Comparison of ENCODE assay signal across 8 cellular contexts in genomic region chr17:29111816-29112499, GRCh38.
DNase-seq lines count a peak whose midpoint lies in the region; ATAC-seq and TF ChIP-seq lines count a peak whose summit lies in the region.

No MANE protein-coding gene starts in this region.

- TF ChIP-seq CTCF in GM13977 (IDR thresholded peaks at IDR 0.05; ENCODE audit: extremely low read depth, insufficient read depth, missing control alignments), result peak; percentile 87

- peak; percentile 48 for DNase-seq in A172 (ENCODE audit: low spot score)
- DNase-seq in GM13977 (ENCODE audit: low spot score), result peak; percentile 80
- peak; percentile 56 for DNase-seq in NCI-H446 treated with DMSO at 0.1 percent for 48 hours (lab: John Stamatoyannopoulos, UW)
- DNase-seq in activated CD4-positive, alpha-beta T cell treated with anti-CD3 and anti-CD28 coated beads, Interleukin-2, amount 50 U/mL, for 48 hours, result peak; percentile 82 to 86
- DNase-seq in dermis blood vessel endothelial cell, result peak; percentile 83
- DNase-seq in medulla oblongata (ENCODE audit: extremely low spot score), result peak; percentile 55
- peak; percentile 61 to 62 for DNase-seq in stimulated activated CD8-positive, alpha-beta memory T cell treated with anti-CD3 and anti-CD28 coated beads, Interleukin-2, amount 100 ng/mL, for 48 hours (ENCODE audit: low read depth in 2 of 2)

- in situ Hi-C loops in GM13977 (cut with MboI; ENCODE audit: low pct_unique_long_range_greater_than_20kb, low sequenced_read_pairs, unreplicated experiment), result no loop called here

- no peak for ATAC-seq in HG03045 (IDR thresholded peaks at IDR 0.05; ENCODE audit: unreplicated experiment)
